Comparison of ENCODE assay signal across 30 cellular contexts in genomic region chr3:30081904-30082303, GRCh38.
DNase-seq lines count a peak whose midpoint lies in the region; ATAC-seq and TF ChIP-seq lines count a peak whose summit lies in the region.
"Had no signal": no experiment of that assay in that cellular context is flagged by ENCODE, and none has a peak within 500 bp of the region (broad histone marks: within the 10 kb centered on the region; RNA-seq: fewer than 3 reads in every experiment).

No MANE protein-coding gene starts in this region.

- H3K36me3 Mint-ChIP-seq in endodermal cell (ENCODE audit: low read depth) = no peaks in the 10 kb centered on the region
- H3K36me3 Mint-ChIP-seq: brain; CD4-positive, alpha-beta memory T cell had no signal

- peak; percentile 34 for DNase-seq in COLO668 (lab: John Stamatoyannopoulos, UW; ENCODE audit: unreplicated experiment)
- DNase-seq in NCI-H526 (lab: John Stamatoyannopoulos, UW) = peak; percentile 46 to 62
- DNase-seq in endodermal cell = no peak
- DNase-seq in left cardiac atrium = no peak
- DNase-seq in UCSD-AML1 (lab: John Stamatoyannopoulos, UW; ENCODE audit: unreplicated experiment) = no peak
- DNase-seq: activated CD4-positive, alpha-beta T cell treated with anti-CD3 and anti-CD28 coated beads for 4 hours; activated CD8-positive, alpha-beta T cell treated with anti-CD3 and anti-CD28 coated beads, Interleukin-2, amount 10 ng/mL, durations not matched to agents 7 days and 5 days; activated naive CD4-positive, alpha-beta T cell treated with anti-CD3 and anti-CD28 coated beads, Interleukin-2, amount 50 U/mL, for 16 hours; CD4-positive, alpha-beta memory T cell; DMS 273 treated with DMSO at 0.1 percent for 48 hours; HCEC 1CT; heart right ventricle; kidney; NCI-H1105; NCI-H1930; NCI-H524; nephron progenitor cell; SIG-M5; stimulated activated naive CD4-positive, alpha-beta T cell; T1000; uterus; WERI-Rb-1 had no signal

- no peak overlapping the region for H3K27ac Mint-ChIP-seq in endodermal cell
- H3K27ac Mint-ChIP-seq: activated CD8-positive, alpha-beta T cell treated with anti-CD3 and anti-CD28 coated beads, Interleukin-2, amount 10 ng/mL, durations not matched to agents 7 days and 5 days; activated T-helper 17 cell treated with anti-CD3 and anti-CD28 coated beads, Interleukin-2, amount 50 U/mL, for 72 hours; B cell; brain; CD4-positive, alpha-beta memory T cell had no signal

- no peaks in the 10 kb centered on the region for H3K9me3 ChIP-seq in endodermal cell (ENCODE audit: control insufficient read depth, low read length)
- H3K9me3 ChIP-seq in muscle layer of duodenum (ENCODE audit: control insufficient read depth in 1 of 2, low read length in 2 of 2) = no peaks in the 10 kb centered on the region
- H3K9me3 ChIP-seq: heart right ventricle, uterus had no signal

- H3K27ac ChIP-seq in endodermal cell (ENCODE audit: low read depth, low read length) (no peak overlapping the region), muscle layer of duodenum (ENCODE audit: low read length) (peak overlapping the region; percentile 20)
- H3K27ac ChIP-seq: heart right ventricle, skin epidermis, uterus, WERI-Rb-1 had no signal

- H3K27me3 ChIP-seq in endodermal cell (ENCODE audit: control insufficient read depth, insufficient read depth, low read length, poor library complexity, severe bottlenecking) (peaks cover 24% of the 10 kb centered on the region), muscle layer of duodenum (ENCODE audit: low read depth, low read length) (no peaks in the 10 kb centered on the region)
- H3K27me3 ChIP-seq: heart right ventricle, uterus had no signal

- H3K4me1 ChIP-seq in endodermal cell (ENCODE audit: control insufficient read depth, insufficient read depth, low read length) = peaks cover 13% of the 10 kb centered on the region
- H3K4me1 ChIP-seq in muscle layer of duodenum (ENCODE audit: control insufficient read depth in 1 of 2, insufficient read depth in 2 of 2, low read length in 2 of 2) = no peaks in the 10 kb centered on the region
- H3K4me1 ChIP-seq: heart right ventricle, uterus had no signal

- H3K4me3 Mint-ChIP-seq in endodermal cell = no peak overlapping the region
- H3K4me3 Mint-ChIP-seq: activated CD8-positive, alpha-beta T cell treated with anti-CD3 and anti-CD28 coated beads, Interleukin-2, amount 10 ng/mL, durations not matched to agents 7 days and 5 days; activated T-helper 17 cell treated with anti-CD3 and anti-CD28 coated beads, Interleukin-2, amount 50 U/mL, for 72 hours; B cell; brain; CD4-positive, alpha-beta memory T cell; nephron progenitor cell had no signal

- 87 to 96% methylated on average over 3 of the region's 3 CpGs for WGBS in endodermal cell (ENCODE audit: insufficient coverage in 1 of 2, insufficient read length in 1 of 2), 2 experiments

- intact Hi-C loops in left cardiac atrium (cut with DNase I) = no loop called here

- peaks cover 26% of the 10 kb centered on the region for H3K27me3 Mint-ChIP-seq in endodermal cell (ENCODE audit: insufficient read depth)
- H3K27me3 Mint-ChIP-seq: B cell had no signal

- H3K4me3 ChIP-seq in endodermal cell (ENCODE audit: low read length) = peak overlapping the region; percentile 43
- H3K4me3 ChIP-seq in muscle layer of duodenum (ENCODE audit: low read depth in 1 of 2, low read length in 2 of 2) = no peak overlapping the region
- H3K4me3 ChIP-seq: heart right ventricle, lung, skin epidermis, uterus had no signal

- H3K36me3 ChIP-seq in endodermal cell (ENCODE audit: control insufficient read depth, insufficient read depth, low read length) = no peaks in the 10 kb centered on the region
- no peaks in the 10 kb centered on the region for H3K36me3 ChIP-seq in muscle layer of duodenum (ENCODE audit: control insufficient read depth in 1 of 2, insufficient read depth in 2 of 2, low read length in 2 of 2)
- H3K36me3 ChIP-seq: heart right ventricle, uterus, WERI-Rb-1 had no signal

- H3K9ac ChIP-seq in endodermal cell (ENCODE audit: extremely low read depth, low read length, poor library complexity, severe bottlenecking) = no peak overlapping the region

- ATAC-seq in HG02840 (IDR thresholded peaks at IDR 0.05; ENCODE audit: low FRiP score, unreplicated experiment) (no peak), left cardiac atrium (no peak), HG03108 (IDR thresholded peaks at IDR 0.05; ENCODE audit: unreplicated experiment) (no peak)
- ATAC-seq: activated CD8-positive, alpha-beta T cell treated with anti-CD3 and anti-CD28 coated beads, Interleukin-2, amount 10 ng/mL, durations not matched to agents 7 days and 5 days; activated T-helper 17 cell treated with anti-CD3 and anti-CD28 coated beads, Interleukin-2, amount 50 U/mL, for 72 hours; heart right ventricle had no signal

- TF ChIP-seq CTCF in endodermal cell (conservative IDR thresholded peaks at IDR 0.05) = no peak

- H3K4me1 Mint-ChIP-seq in endodermal cell = peaks cover 63% of the 10 kb centered on the region
- H3K4me1 Mint-ChIP-seq: activated T-helper 17 cell treated with anti-CD3 and anti-CD28 coated beads, Interleukin-2, amount 50 U/mL, for 72 hours had no signal

- H3K9me3 Mint-ChIP-seq in endodermal cell = peaks cover 6% of the 10 kb centered on the region
- H3K9me3 Mint-ChIP-seq: CD4-positive, alpha-beta memory T cell had no signal

Comparison
In these comparisons a context has a peak if more than half of its experiments do, and no peak if none do; other contexts are left out.
1. DNase-seq: peak in COLO668 (single experiment) and NCI-H526 (2 of 2); none in endodermal cell (single experiment), left cardiac atrium (single experiment) and UCSD-AML1 (single experiment).